In the genomic region with DNA sequence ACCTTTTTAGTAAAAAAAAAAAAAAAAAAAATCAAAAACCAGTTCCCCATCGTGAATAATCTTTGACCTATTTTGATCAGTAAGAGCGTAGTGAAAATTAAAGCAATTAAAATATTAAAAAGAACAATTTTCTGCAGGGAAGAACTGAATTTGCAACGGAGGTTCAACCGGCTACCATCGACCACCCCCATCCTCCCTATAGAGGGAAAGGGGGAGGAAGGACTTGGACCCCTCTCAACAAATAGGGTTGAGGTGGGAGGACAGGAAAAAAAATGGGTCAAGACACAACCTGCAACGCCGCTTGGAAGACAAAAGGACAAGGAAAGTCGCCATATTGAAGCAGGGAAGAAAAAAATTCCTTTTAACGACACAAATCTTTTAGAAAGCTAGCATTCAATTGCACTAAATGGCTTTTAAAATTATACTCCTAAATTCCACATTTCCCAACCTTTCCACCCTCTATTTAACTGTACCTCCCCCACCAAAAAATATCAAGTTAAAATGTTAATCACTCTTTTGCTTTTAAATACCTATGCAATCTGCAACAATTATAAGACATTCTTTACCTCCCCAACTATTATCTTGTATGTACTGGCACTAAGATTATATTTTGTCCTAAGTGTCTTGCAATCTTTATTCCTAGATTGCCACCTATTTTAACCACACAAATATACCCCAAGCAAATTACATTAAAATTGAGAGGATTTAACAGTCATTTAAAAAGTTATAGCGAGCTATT, we compare ENCODE assay signal across 1 cellular context.
TF ChIP-seq lines count a peak whose summit lies in the region.

No MANE protein-coding gene starts in this region.

TF ChIP-seq in K562, 482 proteins besides CTCF, POLR2A, EP300 and RAD21 (continued from another document and continues in another):
- TF ChIP-seq, protein P1, sequence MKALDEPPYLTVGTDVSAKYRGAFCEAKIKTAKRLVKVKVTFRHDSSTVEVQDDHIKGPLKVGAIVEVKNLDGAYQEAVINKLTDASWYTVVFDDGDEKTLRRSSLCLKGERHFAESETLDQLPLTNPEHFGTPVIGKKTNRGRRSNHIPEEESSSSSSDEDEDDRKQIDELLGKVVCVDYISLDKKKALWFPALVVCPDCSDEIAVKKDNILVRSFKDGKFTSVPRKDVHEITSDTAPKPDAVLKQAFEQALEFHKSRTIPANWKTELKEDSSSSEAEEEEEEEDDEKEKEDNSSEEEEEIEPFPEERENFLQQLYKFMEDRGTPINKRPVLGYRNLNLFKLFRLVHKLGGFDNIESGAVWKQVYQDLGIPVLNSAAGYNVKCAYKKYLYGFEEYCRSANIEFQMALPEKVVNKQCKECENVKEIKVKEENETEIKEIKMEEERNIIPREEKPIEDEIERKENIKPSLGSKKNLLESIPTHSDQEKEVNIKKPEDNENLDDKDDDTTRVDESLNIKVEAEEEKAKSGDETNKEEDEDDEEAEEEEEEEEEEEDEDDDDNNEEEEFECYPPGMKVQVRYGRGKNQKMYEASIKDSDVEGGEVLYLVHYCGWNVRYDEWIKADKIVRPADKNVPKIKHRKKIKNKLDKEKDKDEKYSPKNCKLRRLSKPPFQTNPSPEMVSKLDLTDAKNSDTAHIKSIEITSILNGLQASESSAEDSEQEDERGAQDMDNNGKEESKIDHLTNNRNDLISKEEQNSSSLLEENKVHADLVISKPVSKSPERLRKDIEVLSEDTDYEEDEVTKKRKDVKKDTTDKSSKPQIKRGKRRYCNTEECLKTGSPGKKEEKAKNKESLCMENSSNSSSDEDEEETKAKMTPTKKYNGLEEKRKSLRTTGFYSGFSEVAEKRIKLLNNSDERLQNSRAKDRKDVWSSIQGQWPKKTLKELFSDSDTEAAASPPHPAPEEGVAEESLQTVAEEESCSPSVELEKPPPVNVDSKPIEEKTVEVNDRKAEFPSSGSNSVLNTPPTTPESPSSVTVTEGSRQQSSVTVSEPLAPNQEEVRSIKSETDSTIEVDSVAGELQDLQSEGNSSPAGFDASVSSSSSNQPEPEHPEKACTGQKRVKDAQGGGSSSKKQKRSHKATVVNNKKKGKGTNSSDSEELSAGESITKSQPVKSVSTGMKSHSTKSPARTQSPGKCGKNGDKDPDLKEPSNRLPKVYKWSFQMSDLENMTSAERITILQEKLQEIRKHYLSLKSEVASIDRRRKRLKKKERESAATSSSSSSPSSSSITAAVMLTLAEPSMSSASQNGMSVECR (CRISPR knock-in tag; IDR thresholded peaks at IDR 0.05): peak; percentile 19; the same call in 1 of the 2 replicates
- TF ChIP-seq KAT7 (CRISPR knock-in tag; IDR thresholded peaks at IDR 0.05; ENCODE audit: borderline replicate concordance): 0 out of 2 replicates have a peak, but pooled peaks have one; percentile 77
- TF ChIP-seq ZKSCAN1 (IDR thresholded peaks at IDR 0.05; ENCODE audit: low read depth, low read length): no peak; the same call in 1 of the 2 replicates
- peak; percentile 75 for TF ChIP-seq KHSRP (IDR thresholded peaks at IDR 0.05)
- peak; percentile 98 for TF ChIP-seq POLR2H (tag; IDR thresholded peaks at IDR 0.05; ENCODE audit: low read depth)
- peak; percentile 45 for TF ChIP-seq CHD2 (IDR thresholded peaks at IDR 0.05; ENCODE audit: low read depth, low read length)
- TF ChIP-seq, protein P2, sequence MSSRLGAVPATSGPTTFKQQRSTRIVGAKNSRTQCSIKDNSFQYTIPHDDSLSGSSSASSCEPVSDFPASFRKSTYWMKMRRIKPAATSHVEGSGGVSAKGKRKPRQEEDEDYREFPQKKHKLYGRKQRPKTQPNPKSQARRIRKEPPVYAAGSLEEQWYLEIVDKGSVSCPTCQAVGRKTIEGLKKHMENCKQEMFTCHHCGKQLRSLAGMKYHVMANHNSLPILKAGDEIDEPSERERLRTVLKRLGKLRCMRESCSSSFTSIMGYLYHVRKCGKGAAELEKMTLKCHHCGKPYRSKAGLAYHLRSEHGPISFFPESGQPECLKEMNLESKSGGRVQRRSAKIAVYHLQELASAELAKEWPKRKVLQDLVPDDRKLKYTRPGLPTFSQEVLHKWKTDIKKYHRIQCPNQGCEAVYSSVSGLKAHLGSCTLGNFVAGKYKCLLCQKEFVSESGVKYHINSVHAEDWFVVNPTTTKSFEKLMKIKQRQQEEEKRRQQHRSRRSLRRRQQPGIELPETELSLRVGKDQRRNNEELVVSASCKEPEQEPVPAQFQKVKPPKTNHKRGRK (tag; IDR thresholded peaks at IDR 0.05): peak; percentile 42
- TF ChIP-seq ZNF780A (CRISPR knock-in tag; IDR thresholded peaks at IDR 0.05): peak; percentile 77
- TF ChIP-seq NFIX (CRISPR knock-in tag; IDR thresholded peaks at IDR 0.05; ENCODE audit: low read depth): 0 out of 2 replicates have a peak, but pooled peaks have one; percentile 0
- peak; percentile 7 for TF ChIP-seq RBM25 (IDR thresholded peaks at IDR 0.05; ENCODE audit: low read depth, low read length, severe bottlenecking)
- no peak for TF ChIP-seq ILK (tag; IDR thresholded peaks at IDR 0.05; ENCODE audit: borderline replicate concordance, low read depth)
- peak in 1 of 2 experiments; percentile 68; a peak in 2 of 4 replicates for TF ChIP-seq TEAD1 (CRISPR knock-in tag; IDR thresholded peaks at IDR 0.05)
- TF ChIP-seq HLTF (IDR thresholded peaks at IDR 0.05): 0 out of 2 replicates have a peak, but pooled peaks have one; percentile 21
- TF ChIP-seq, protein P3, sequence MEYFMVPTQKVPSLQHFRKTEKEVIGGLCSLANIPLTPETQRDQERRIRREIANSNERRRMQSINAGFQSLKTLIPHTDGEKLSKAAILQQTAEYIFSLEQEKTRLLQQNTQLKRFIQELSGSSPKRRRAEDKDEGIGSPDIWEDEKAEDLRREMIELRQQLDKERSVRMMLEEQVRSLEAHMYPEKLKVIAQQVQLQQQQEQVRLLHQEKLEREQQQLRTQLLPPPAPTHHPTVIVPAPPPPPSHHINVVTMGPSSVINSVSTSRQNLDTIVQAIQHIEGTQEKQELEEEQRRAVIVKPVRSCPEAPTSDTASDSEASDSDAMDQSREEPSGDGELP (CRISPR knock-in tag; IDR thresholded peaks at IDR 0.05; ENCODE audit: borderline replicate concordance): 0 out of 2 replicates have a peak, but pooled peaks have one; percentile 1
- peak; percentile 61; the same call in 1 of the 2 replicates for TF ChIP-seq OTX1 (CRISPR knock-in tag; IDR thresholded peaks at IDR 0.05)
- no peak; the same call in 1 of the 2 replicates for TF ChIP-seq ZNF174 (CRISPR knock-in tag; IDR thresholded peaks at IDR 0.05)
- TF ChIP-seq HDAC1 (IDR thresholded peaks at IDR 0.05): no peak
- peak; percentile 29; the same call in 1 of the 2 replicates for TF ChIP-seq CXXC5 (CRISPR knock-in tag; IDR thresholded peaks at IDR 0.05)
- TF ChIP-seq MYBL2 (IDR thresholded peaks at IDR 0.05; ENCODE audit: low read depth): 0 out of 2 replicates have a peak, but pooled peaks have one; percentile 15
- TF ChIP-seq MYBL2 (CRISPR knock-in tag; IDR thresholded peaks at IDR 0.05; ENCODE audit: borderline replicate concordance): no peak
- TF ChIP-seq, protein P4, sequence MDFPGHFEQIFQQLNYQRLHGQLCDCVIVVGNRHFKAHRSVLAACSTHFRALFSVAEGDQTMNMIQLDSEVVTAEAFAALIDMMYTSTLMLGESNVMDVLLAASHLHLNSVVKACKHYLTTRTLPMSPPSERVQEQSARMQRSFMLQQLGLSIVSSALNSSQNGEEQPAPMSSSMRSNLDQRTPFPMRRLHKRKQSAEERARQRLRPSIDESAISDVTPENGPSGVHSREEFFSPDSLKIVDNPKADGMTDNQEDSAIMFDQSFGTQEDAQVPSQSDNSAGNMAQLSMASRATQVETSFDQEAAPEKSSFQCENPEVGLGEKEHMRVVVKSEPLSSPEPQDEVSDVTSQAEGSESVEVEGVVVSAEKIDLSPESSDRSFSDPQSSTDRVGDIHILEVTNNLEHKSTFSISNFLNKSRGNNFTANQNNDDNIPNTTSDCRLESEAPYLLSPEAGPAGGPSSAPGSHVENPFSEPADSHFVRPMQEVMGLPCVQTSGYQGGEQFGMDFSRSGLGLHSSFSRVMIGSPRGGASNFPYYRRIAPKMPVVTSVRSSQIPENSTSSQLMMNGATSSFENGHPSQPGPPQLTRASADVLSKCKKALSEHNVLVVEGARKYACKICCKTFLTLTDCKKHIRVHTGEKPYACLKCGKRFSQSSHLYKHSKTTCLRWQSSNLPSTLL (IDR thresholded peaks at IDR 0.05): no peak
- TF ChIP-seq ESRRB (CRISPR knock-in tag; IDR thresholded peaks at IDR 0.05; ENCODE audit: borderline replicate concordance): no peak; the same call in 1 of the 2 replicates
- TF ChIP-seq, protein P5, sequence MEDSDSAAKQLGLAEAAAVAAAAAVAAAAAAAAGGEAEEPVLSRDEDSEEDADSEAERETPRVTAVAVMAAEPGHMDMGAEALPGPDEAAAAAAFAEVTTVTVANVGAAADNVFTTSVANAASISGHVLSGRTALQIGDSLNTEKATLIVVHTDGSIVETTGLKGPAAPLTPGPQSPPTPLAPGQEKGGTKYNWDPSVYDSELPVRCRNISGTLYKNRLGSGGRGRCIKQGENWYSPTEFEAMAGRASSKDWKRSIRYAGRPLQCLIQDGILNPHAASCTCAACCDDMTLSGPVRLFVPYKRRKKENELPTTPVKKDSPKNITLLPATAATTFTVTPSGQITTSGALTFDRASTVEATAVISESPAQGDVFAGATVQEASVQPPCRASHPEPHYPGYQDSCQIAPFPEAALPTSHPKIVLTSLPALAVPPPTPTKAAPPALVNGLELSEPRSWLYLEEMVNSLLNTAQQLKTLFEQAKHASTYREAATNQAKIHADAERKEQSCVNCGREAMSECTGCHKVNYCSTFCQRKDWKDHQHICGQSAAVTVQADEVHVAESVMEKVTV (CRISPR knock-in tag; IDR thresholded peaks at IDR 0.05): peak; percentile 43; the same call in 1 of the 2 replicates
- TF ChIP-seq ZZZ3 (IDR thresholded peaks at IDR 0.05): no peak
- TF ChIP-seq, protein P6, sequence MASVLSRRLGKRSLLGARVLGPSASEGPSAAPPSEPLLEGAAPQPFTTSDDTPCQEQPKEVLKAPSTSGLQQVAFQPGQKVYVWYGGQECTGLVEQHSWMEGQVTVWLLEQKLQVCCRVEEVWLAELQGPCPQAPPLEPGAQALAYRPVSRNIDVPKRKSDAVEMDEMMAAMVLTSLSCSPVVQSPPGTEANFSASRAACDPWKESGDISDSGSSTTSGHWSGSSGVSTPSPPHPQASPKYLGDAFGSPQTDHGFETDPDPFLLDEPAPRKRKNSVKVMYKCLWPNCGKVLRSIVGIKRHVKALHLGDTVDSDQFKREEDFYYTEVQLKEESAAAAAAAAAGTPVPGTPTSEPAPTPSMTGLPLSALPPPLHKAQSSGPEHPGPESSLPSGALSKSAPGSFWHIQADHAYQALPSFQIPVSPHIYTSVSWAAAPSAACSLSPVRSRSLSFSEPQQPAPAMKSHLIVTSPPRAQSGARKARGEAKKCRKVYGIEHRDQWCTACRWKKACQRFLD (CRISPR knock-in tag; IDR thresholded peaks at IDR 0.05): no peak
- TF ChIP-seq ZFP1 (CRISPR knock-in tag; IDR thresholded peaks at IDR 0.05): peak; percentile 57; the same call in 1 of the 2 replicates
- no peak for TF ChIP-seq ZBTB1 (CRISPR knock-in tag; IDR thresholded peaks at IDR 0.05; ENCODE audit: borderline replicate concordance, low read depth)
- TF ChIP-seq HOXB6 (CRISPR knock-in tag; IDR thresholded peaks at IDR 0.05; ENCODE audit: borderline replicate concordance): peak; percentile 70
- TF ChIP-seq, protein P7, sequence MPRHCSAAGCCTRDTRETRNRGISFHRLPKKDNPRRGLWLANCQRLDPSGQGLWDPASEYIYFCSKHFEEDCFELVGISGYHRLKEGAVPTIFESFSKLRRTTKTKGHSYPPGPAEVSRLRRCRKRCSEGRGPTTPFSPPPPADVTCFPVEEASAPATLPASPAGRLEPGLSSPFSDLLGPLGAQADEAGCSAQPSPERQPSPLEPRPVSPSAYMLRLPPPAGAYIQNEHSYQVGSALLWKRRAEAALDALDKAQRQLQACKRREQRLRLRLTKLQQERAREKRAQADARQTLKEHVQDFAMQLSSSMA (CRISPR knock-in tag; IDR thresholded peaks at IDR 0.05): peak; percentile 86; the same call in 1 of the 2 replicates
- TF ChIP-seq ETV5 (CRISPR knock-in tag; IDR thresholded peaks at IDR 0.05; ENCODE audit: low read depth): 0 out of 2 replicates have a peak, but pooled peaks have one; percentile 9
- 0 out of 2 replicates have a peak, but pooled peaks have one; percentile 4 for TF ChIP-seq BCOR (IDR thresholded peaks at IDR 0.05)
- TF ChIP-seq NONO (IDR thresholded peaks at IDR 0.05; ENCODE audit: low read depth in 2 of 2, low read length in 1 of 2): peak; percentile 20 to 74; a peak in 3 of 4 replicates
- TF ChIP-seq BCL6 (CRISPR knock-in tag; IDR thresholded peaks at IDR 0.05): peak; percentile 9; the same call in 1 of the 2 replicates
- peak; percentile 75 for TF ChIP-seq ZNF41 (CRISPR knock-in tag; conservative IDR thresholded peaks at IDR 0.05)
- peak; percentile 77 for TF ChIP-seq ZNF444 (CRISPR knock-in tag; IDR thresholded peaks at IDR 0.05)
- TF ChIP-seq HMGN3 (IDR thresholded peaks at IDR 0.05; ENCODE audit: borderline replicate concordance, extremely low read depth, insufficient read length, low read depth, low read length): no peak
- 0 out of 4 replicates have a peak, but pooled peaks of 1 of the 2 experiments have one; percentile 5 for TF ChIP-seq TRIM24 (IDR thresholded peaks at IDR 0.05)
- no peak for TF ChIP-seq POU5F1 (IDR thresholded peaks at IDR 0.05; ENCODE audit: borderline replicate concordance, low read depth, low read length, partially characterized antibody)
- no peak for TF ChIP-seq ZNF124 (CRISPR knock-in tag; IDR thresholded peaks at IDR 0.05)
- 0 out of 2 replicates have a peak, but pooled peaks have one; percentile 39 for TF ChIP-seq RBM14 (IDR thresholded peaks at IDR 0.05; ENCODE audit: borderline replicate concordance, insufficient read depth, low read depth, low read length)
- TF ChIP-seq, protein P8, sequence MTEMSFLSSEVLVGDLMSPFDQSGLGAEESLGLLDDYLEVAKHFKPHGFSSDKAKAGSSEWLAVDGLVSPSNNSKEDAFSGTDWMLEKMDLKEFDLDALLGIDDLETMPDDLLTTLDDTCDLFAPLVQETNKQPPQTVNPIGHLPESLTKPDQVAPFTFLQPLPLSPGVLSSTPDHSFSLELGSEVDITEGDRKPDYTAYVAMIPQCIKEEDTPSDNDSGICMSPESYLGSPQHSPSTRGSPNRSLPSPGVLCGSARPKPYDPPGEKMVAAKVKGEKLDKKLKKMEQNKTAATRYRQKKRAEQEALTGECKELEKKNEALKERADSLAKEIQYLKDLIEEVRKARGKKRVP (CRISPR knock-in tag; IDR thresholded peaks at IDR 0.05): peak; percentile 62; the same call in 1 of the 2 replicates
- TF ChIP-seq, protein P9, sequence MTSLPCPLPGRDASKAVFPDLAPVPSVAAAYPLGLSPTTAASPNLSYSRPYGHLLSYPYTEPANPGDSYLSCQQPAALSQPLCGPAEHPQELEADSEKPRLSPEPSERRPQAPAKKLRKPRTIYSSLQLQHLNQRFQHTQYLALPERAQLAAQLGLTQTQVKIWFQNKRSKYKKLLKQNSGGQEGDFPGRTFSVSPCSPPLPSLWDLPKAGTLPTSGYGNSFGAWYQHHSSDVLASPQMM (CRISPR knock-in tag; IDR thresholded peaks at IDR 0.05): peak; percentile 55; the same call in 1 of the 2 replicates
- no peak for TF ChIP-seq MCM3 (IDR thresholded peaks at IDR 0.05)
- 0 out of 2 replicates have a peak, but pooled peaks have one; percentile 37 for TF ChIP-seq HIVEP1 (CRISPR knock-in tag; IDR thresholded peaks at IDR 0.05)
- TF ChIP-seq POLR3A (IDR thresholded peaks at IDR 0.05; ENCODE audit: borderline replicate concordance, extremely low read depth, insufficient read depth, insufficient read length): no peak
- TF ChIP-seq GTF2E2 (tag; IDR thresholded peaks at IDR 0.05): peak; percentile 46; the same call in 1 of the 2 replicates
- peak; percentile 79 for TF ChIP-seq POLR2AphosphoS5 (IDR thresholded peaks at IDR 0.05; ENCODE audit: control insufficient read depth, insufficient read depth, low read depth, low read length)
